ENCODE assay signal across 21 cellular contexts in the genomic region with DNA sequence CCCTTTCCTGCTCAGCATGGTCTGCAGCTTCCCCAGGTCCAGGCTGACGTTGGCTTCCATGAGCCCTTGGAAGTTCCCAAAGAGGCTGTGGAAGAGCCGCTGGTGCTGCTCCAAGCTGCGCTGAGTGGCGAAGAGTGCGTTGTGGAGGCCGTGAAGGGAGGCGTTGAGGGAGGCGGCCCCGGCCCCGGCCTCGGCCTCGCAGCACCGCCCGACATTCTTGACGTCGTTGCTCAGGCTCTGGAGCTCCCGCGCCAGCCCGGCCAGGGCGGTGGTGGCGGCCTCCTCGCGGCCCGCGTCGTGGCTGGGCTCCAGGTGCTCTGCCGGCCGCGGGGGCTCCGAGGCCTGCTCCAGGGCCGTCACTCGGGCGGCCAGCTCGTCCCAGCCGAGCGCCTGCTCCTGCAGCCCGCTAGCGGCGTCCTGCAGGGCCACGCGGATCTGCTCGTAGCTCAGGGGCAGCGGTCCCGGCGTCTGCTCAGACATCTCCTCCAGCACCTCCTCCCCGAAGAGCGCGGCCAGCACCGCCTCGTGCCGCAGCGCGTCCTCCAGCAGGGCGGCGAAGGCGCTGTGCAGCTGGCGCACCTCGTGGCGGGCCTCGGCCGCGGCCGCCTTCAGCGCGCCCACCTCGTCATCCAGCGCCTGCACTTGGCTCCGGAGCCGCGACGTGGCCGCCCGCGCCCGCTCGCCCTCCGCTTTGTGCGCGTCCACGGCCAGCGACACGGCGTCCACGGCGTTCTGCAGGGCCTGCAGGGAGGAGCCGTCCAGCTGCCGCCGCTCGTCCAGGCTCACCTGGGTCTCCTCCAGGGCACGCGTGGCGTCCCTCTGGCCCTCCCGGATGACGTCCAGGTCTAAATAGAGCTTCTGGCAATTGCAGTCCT. TPM values are rescaled to one million over a fixed set of nuclear protein-coding genes. Genes with fewer than 3 reads are reported as not detected.
DNase-seq lines count a peak whose midpoint lies in the region; ATAC-seq, FAIRE-seq and TF ChIP-seq lines count a peak whose summit lies in the region.
"Had no signal": no experiment of that assay in that cellular context is flagged by ENCODE, and none has a peak within 500 bp of the region (broad histone marks: within the 10 kb centered on the region; RNA-seq: fewer than 3 reads in every experiment).

No MANE protein-coding gene starts in this region.

- peaks cover 4% of the 10 kb centered on the region for H3K4me1 Mint-ChIP-seq in astrocyte (ENCODE audit: low read depth, unreplicated experiment)

- H3K27ac Mint-ChIP-seq in astrocyte (ENCODE audit: unreplicated experiment), result no peak overlapping the region
- H3K27ac Mint-ChIP-seq: CD4-positive, alpha-beta T cell; naive thymus-derived CD8-positive, alpha-beta T cell had no signal

- DNase-seq in astrocyte (ENCODE audit: low read depth), result no peak
- DNase-seq in heart right ventricle, result peak in 1 of 2 donors; percentile 49
- peak; percentile 87 for DNase-seq in mesenteric fat pad (ENCODE audit: low spot score)
- peak; percentile 1 for DNase-seq in thoracic aorta (ENCODE audit: low spot score)
- no peak for DNase-seq in NCI-H2196 treated with DMSO at 0.1 percent for 48 hours (lab: John Stamatoyannopoulos, UW; ENCODE audit: unreplicated experiment)
- DNase-seq in lower lobe of right lung, result no peak
- DNase-seq: activated CD4-positive, alpha-beta T cell treated with anti-CD3 and anti-CD28 coated beads for 48 hours; activated CD8-positive, alpha-beta memory T cell treated with anti-CD3 and anti-CD28 coated beads, Interleukin-2, amount 50 U/mL, for 4 hours; activated gamma-delta T cell treated with Interleukin-2 at 50 U/mL for 16 hours; amygdala; CD4-positive, alpha-beta T cell; DMS153; effector memory CD4-positive, alpha-beta T cell; KG1; MV-4-11; naive thymus-derived CD8-positive, alpha-beta T cell; NCI-H187 treated with DMSO at 0.1 percent for 48 hours; NK-92 treated with Interleukin-12 subunit alpha and Interleukin-12 subunit beta, amount 100 ng/mL, for 24 hours; SW 1271 had no signal

- H3K27me3 Mint-ChIP-seq in astrocyte (ENCODE audit: low read depth, unreplicated experiment), result peaks cover 21% of the 10 kb centered on the region
- H3K27me3 Mint-ChIP-seq: naive thymus-derived CD8-positive, alpha-beta T cell had no signal

- no peaks in the 10 kb centered on the region for H3K36me3 ChIP-seq in astrocyte (ENCODE audit: insufficient read depth, low read length)
- H3K36me3 ChIP-seq in heart right ventricle, result peaks cover 0 to 84% (median 8%) of the 10 kb centered on the region in 9 donors
- no peaks in the 10 kb centered on the region for H3K36me3 ChIP-seq in thoracic aorta
- peaks cover 18% of the 10 kb centered on the region for H3K36me3 ChIP-seq in lower lobe of right lung

- H3K9ac ChIP-seq in astrocyte (ENCODE audit: low read length), result no peak overlapping the region

- no peaks in the 10 kb centered on the region for H3K79me2 ChIP-seq in astrocyte (ENCODE audit: insufficient read depth, low read length)

- H3K36me3 Mint-ChIP-seq in astrocyte (ENCODE audit: low read depth, unreplicated experiment), result peaks cover 3% of the 10 kb centered on the region
- H3K36me3 Mint-ChIP-seq: naive thymus-derived CD8-positive, alpha-beta T cell had no signal

- FAIRE-seq in astrocyte (lab: Jason Lieb, UNC), result no peak

- intact Hi-C loops in heart right ventricle (cut with DNase I), result loop anchor here in 2 of 10 donors (5.0 kb wide), 1 partner anchor 155 kb away; a partner anchor contains a TSS
- intact Hi-C loops in lower lobe of right lung (cut with DNase I), result no loop called here

- no peaks in the 10 kb centered on the region for H3K9me3 Mint-ChIP-seq in astrocyte (ENCODE audit: unreplicated experiment)
- H3K9me3 Mint-ChIP-seq: CD4-positive, alpha-beta T cell; naive thymus-derived CD8-positive, alpha-beta T cell had no signal

- TF ChIP-seq CTCF in astrocyte (IDR thresholded peaks at IDR 0.05; ENCODE audit: insufficient read depth, low read depth, low read length), result no peak
- TF ChIP-seq CTCF in heart right ventricle (IDR thresholded peaks at IDR 0.05), result no peak
- TF ChIP-seq CTCF in thoracic aorta (IDR thresholded peaks at IDR 0.05), result no peak
- TF ChIP-seq CTCF in lower lobe of right lung (IDR thresholded peaks at IDR 0.05), result no peak

- peak overlapping the region; percentile 26 for H2AFZ ChIP-seq in astrocyte (ENCODE audit: low read depth, low read length)

- ATAC-seq in heart right ventricle (peak in 2 of 8 donors; percentile 8 to 18), thoracic aorta (ENCODE audit: insufficient number of reproducible peaks, low FRiP score, low read depth) (no peak), HG02870 (IDR thresholded peaks at IDR 0.05; ENCODE audit: unreplicated experiment) (no peak), HG03442 (IDR thresholded peaks at IDR 0.05; ENCODE audit: unreplicated experiment) (no peak), lower lobe of right lung (no peak)
- ATAC-seq: naive thymus-derived CD8-positive, alpha-beta T cell had no signal

- H4K20me1 ChIP-seq in astrocyte (ENCODE audit: insufficient read depth, low read length), result no peaks in the 10 kb centered on the region

- H3K9me3 ChIP-seq in astrocyte (ENCODE audit: insufficient read depth, low read depth, low read length), result no peaks in the 10 kb centered on the region
- H3K9me3 ChIP-seq in heart right ventricle, result no peaks in the 10 kb centered on the region
- no peaks in the 10 kb centered on the region for H3K9me3 ChIP-seq in thoracic aorta
- no peaks in the 10 kb centered on the region for H3K9me3 ChIP-seq in lower lobe of right lung

- no peak overlapping the region for H3K4me3 Mint-ChIP-seq in astrocyte (ENCODE audit: unreplicated experiment)
- H3K4me3 Mint-ChIP-seq: CD4-positive, alpha-beta T cell; naive thymus-derived CD8-positive, alpha-beta T cell had no signal

- H3K4me3 ChIP-seq in astrocyte (ENCODE audit: insufficient read depth, low read depth, low read length) (no peak overlapping the region), heart right ventricle (peak overlapping the region in 6 of 10 donors; percentile 5 to 27 (median 12)), thoracic aorta (peak overlapping the region; percentile 60), lower lobe of right lung (no peak overlapping the region)

- 58 to 63% methylated on average over 86 to 94 of the region's 94 CpGs for WGBS in heart right ventricle, 2 donors

- H3K27me3 ChIP-seq in astrocyte (ENCODE audit: insufficient read depth, low read length) (peaks cover 5% of the 10 kb centered on the region), heart right ventricle (no peaks in the 10 kb centered on the region), thoracic aorta (replicated peaks; ENCODE audit: insufficient read depth) (no peaks in the 10 kb centered on the region), lower lobe of right lung (ENCODE audit: low read depth) (no peaks in the 10 kb centered on the region)

- no peak overlapping the region for H3K4me2 ChIP-seq in astrocyte (ENCODE audit: low read length)

- H3K4me1 ChIP-seq in astrocyte (ENCODE audit: insufficient read depth, low read length) (peaks cover 3% of the 10 kb centered on the region), heart right ventricle (peaks cover 6 to 70% (median 32%) of the 10 kb centered on the region in 9 donors), thoracic aorta (ENCODE audit: control insufficient read depth in 1 of 2, low read depth in 2 of 2) (peaks cover 16 to 47% of the 10 kb centered on the region in 2 donors), lower lobe of right lung (peaks cover 11% of the 10 kb centered on the region)

- H3K27ac ChIP-seq in astrocyte (ENCODE audit: low read depth, low read length) (no peak overlapping the region), heart right ventricle (no peak overlapping the region), thoracic aorta (peak overlapping the region in 1 of 2 donors; percentile 59), lower lobe of right lung (no peak overlapping the region)

RNA-seq across cellular contexts. Expression of a gene that starts 14.7 kb away (rescaled TPM):
- total RNA-seq in astrocyte (0.27 and 0.46 TPM in 2 replicates), heart right ventricle (10 to 100 TPM; 23.4 to 43.2 (median 36.2) TPM), mesenteric fat pad (78.4 TPM), thoracic aorta (10 to 100 TPM; 49.4 to 55.0 TPM), lower lobe of right lung (53.1 TPM)
- 10 to 100 TPM; 22.5 to 31.7 TPM for polyA plus RNA-seq in heart right ventricle

RNA-seq across cellular contexts. Expression of a gene that starts 15.7 kb away (rescaled TPM):
- total RNA-seq in astrocyte, result 3.0 TPM in 2 replicates
- total RNA-seq in heart right ventricle, result 10 to 100 TPM in 9 of 10 donors, 1 to 10 TPM in 1; 9.4 to 21.4 (median 12.6) TPM
- 10 to 100 TPM; 35.2 to 68.0 TPM for polyA plus RNA-seq in heart right ventricle
- total RNA-seq in mesenteric fat pad, result 265 TPM
- total RNA-seq in thoracic aorta, result 100 to 1,000 TPM in 1 of 2 donors, 10 to 100 TPM in 1; 50.9 to 167 TPM
- 25.0 TPM for total RNA-seq in lower lobe of right lung
- total RNA-seq: CD4-positive, alpha-beta T cell had no signal
- polyA plus RNA-seq: naive thymus-derived CD8-positive, alpha-beta T cell had no signal

RNA-seq across cellular contexts. Expression of a gene that starts 25.6 kb away (rescaled TPM):
- not detected in 2 replicates for total RNA-seq in astrocyte
- 100 to 1,000 TPM in 1 of 10 donors, 10 to 100 TPM in 9; 18.5 to 113 (median 40.4) TPM for total RNA-seq in heart right ventricle
- polyA plus RNA-seq in heart right ventricle, result 100 to 1,000 TPM; 174 to 234 TPM
- total RNA-seq in mesenteric fat pad, result 543 TPM
- 100 to 1,000 TPM; 318 to 644 TPM for total RNA-seq in thoracic aorta
- total RNA-seq in lower lobe of right lung, result 158 TPM
- total RNA-seq: CD4-positive, alpha-beta T cell; naive thymus-derived CD8-positive, alpha-beta T cell had no signal
- polyA plus RNA-seq: naive thymus-derived CD8-positive, alpha-beta T cell had no signal

Comparison
In these comparisons a context has a peak if more than half of its experiments do, and no peak if none do; other contexts are left out.
1. DNase-seq: peak in mesenteric fat pad (single experiment) and thoracic aorta (single experiment); none in astrocyte (single experiment), NCI-H2196 treated with DMSO at 0.1 percent for 48 hours (single experiment) and lower lobe of right lung (single experiment).
2. H3K4me3 ChIP-seq: peak in heart right ventricle (6 of 10) and thoracic aorta (single experiment); none in astrocyte (single experiment) and lower lobe of right lung (single experiment).
3. RNA of a gene that starts 14.7 kb away (total RNA-seq): 78.4 TPM in mesenteric fat pad (single experiment), 49.4 to 55.0 TPM in thoracic aorta, 53.1 TPM in lower lobe of right lung (single experiment) and 23.4 to 43.2 TPM in heart right ventricle; 0.27 to 0.46 TPM in astrocyte; every median in the first group is over 10 times any median in the second.
4. RNA of a gene that starts 25.6 kb away (total RNA-seq): 318 to 644 TPM in thoracic aorta, 543 TPM in mesenteric fat pad (single experiment), 158 TPM in lower lobe of right lung (single experiment) and 18.5 to 113 TPM in heart right ventricle; not detected in astrocyte; every median in the first group is over 10 times any median in the second.